Comparison of ENCODE assay signal across 20 cellular contexts in genomic region chr9:97688654-97689053, GRCh38. TPM values are rescaled to one million over a fixed set of nuclear protein-coding genes. Genes with fewer than 3 reads are reported as not detected.
A peak's percentile ranks its signal among the peaks of the same experiment; 100 is the strongest.
DNase-seq lines count a peak whose midpoint lies in the region; ATAC-seq and TF ChIP-seq lines count a peak whose summit lies in the region.
"Had no signal": no experiment of that assay in that cellular context is flagged by ENCODE, and none has a peak within 500 bp of the region (broad histone marks: within the 10 kb centered on the region; RNA-seq: fewer than 3 reads in every experiment).

No MANE protein-coding gene starts in this region.

- no peaks in the 10 kb centered on the region for H3K27me3 ChIP-seq in upper lobe of right lung
- H3K27me3 ChIP-seq: MG63, Peyer's patch had no signal

- no peak overlapping the region for H3K4me3 Mint-ChIP-seq in activated naive CD4-positive, alpha-beta T cell treated with anti-CD3 and anti-CD28 coated beads, Interleukin-2, amount 50 U/mL, for 24 hours
- H3K4me3 Mint-ChIP-seq in activated T-helper 17 cell treated with anti-CD3 and anti-CD28 coated beads, Interleukin-2, amount 50 U/mL, for 72 hours = no peak overlapping the region
- H3K4me3 Mint-ChIP-seq: CD8-positive, alpha-beta memory T cell; HFFc6 had no signal

- H3K36me3 ChIP-seq in upper lobe of right lung = peaks cover 93% of the 10 kb centered on the region

- no peaks in the 10 kb centered on the region for H3K27me3 Mint-ChIP-seq in activated naive CD4-positive, alpha-beta T cell treated with anti-CD3 and anti-CD28 coated beads, Interleukin-2, amount 50 U/mL, for 24 hours
- H3K27me3 Mint-ChIP-seq in activated T-helper 17 cell treated with anti-CD3 and anti-CD28 coated beads, Interleukin-2, amount 50 U/mL, for 72 hours = no peaks in the 10 kb centered on the region
- H3K27me3 Mint-ChIP-seq: CD8-positive, alpha-beta memory T cell had no signal

- no peak for ATAC-seq in activated T-helper 17 cell treated with anti-CD3 and anti-CD28 coated beads, Interleukin-2, amount 50 U/mL, for 72 hours (replicated peaks)
- ATAC-seq in left lobe of liver (peak; percentile 67), upper lobe of right lung (peak; percentile 15), GM18519 (IDR thresholded peaks at IDR 0.05; ENCODE audit: low FRiP score, unreplicated experiment) (no peak)
- ATAC-seq: GM12878 had no signal

- no peak for TF ChIP-seq CTCF in upper lobe of right lung (IDR thresholded peaks at IDR 0.05)

- peaks cover 11% of the 10 kb centered on the region for H3K36me3 Mint-ChIP-seq in activated naive CD4-positive, alpha-beta T cell treated with anti-CD3 and anti-CD28 coated beads, Interleukin-2, amount 50 U/mL, for 24 hours
- H3K36me3 Mint-ChIP-seq in activated T-helper 17 cell treated with anti-CD3 and anti-CD28 coated beads, Interleukin-2, amount 50 U/mL, for 72 hours (ENCODE audit: low read depth) = peaks cover 98% of the 10 kb centered on the region

- H3K9me3 Mint-ChIP-seq in activated naive CD4-positive, alpha-beta T cell treated with anti-CD3 and anti-CD28 coated beads, Interleukin-2, amount 50 U/mL, for 24 hours = no peaks in the 10 kb centered on the region
- H3K9me3 Mint-ChIP-seq in activated T-helper 17 cell treated with anti-CD3 and anti-CD28 coated beads, Interleukin-2, amount 50 U/mL, for 72 hours = no peaks in the 10 kb centered on the region
- H3K9me3 Mint-ChIP-seq: CD8-positive, alpha-beta memory T cell; HFFc6 had no signal

- peaks cover 3% of the 10 kb centered on the region for H3K4me1 ChIP-seq in upper lobe of right lung

- no peaks in the 10 kb centered on the region for H3K9me3 ChIP-seq in upper lobe of right lung
- H3K9me3 ChIP-seq: MG63, Peyer's patch had no signal

- intact Hi-C loops in upper lobe of right lung (cut with DNase I) = no loop called here

- H3K4me3 ChIP-seq in upper lobe of right lung = no peak overlapping the region
- H3K4me3 ChIP-seq: GM12878, MG63, Peyer's patch had no signal

- no peak overlapping the region for H3K27ac ChIP-seq in upper lobe of right lung

- DNase-seq in activated naive CD4-positive, alpha-beta T cell (lab: John Stamatoyannopoulos, UW) = no peak
- no peak for DNase-seq in left lobe of liver (ENCODE audit: low spot score)
- no peak for DNase-seq in upper lobe of right lung
- no peak for DNase-seq in foreskin melanocyte
- DNase-seq in iPS-NIHi7 (ENCODE audit: extremely low spot score) = no peak
- DNase-seq: CD8-positive, alpha-beta memory T cell; GDM1; HFFc6; Karpas-422; MG63; NCI-H1092; NCI-H146; NCI-H2081; NCI-H510A treated with DMSO at 0.1 percent for 48 hours; Peyer's patch; Right ventricle myocardium superior had no signal

- H3K4me1 Mint-ChIP-seq in activated naive CD4-positive, alpha-beta T cell treated with anti-CD3 and anti-CD28 coated beads, Interleukin-2, amount 50 U/mL, for 24 hours = peaks cover 36% of the 10 kb centered on the region
- peaks cover 6% of the 10 kb centered on the region for H3K4me1 Mint-ChIP-seq in activated T-helper 17 cell treated with anti-CD3 and anti-CD28 coated beads, Interleukin-2, amount 50 U/mL, for 72 hours

- peak overlapping the region; percentile 65 for H3K27ac Mint-ChIP-seq in activated naive CD4-positive, alpha-beta T cell treated with anti-CD3 and anti-CD28 coated beads, Interleukin-2, amount 50 U/mL, for 24 hours
- H3K27ac Mint-ChIP-seq in activated T-helper 17 cell treated with anti-CD3 and anti-CD28 coated beads, Interleukin-2, amount 50 U/mL, for 72 hours = peak overlapping the region; percentile 17
- H3K27ac Mint-ChIP-seq: HFFc6 had no signal

RNA-seq across cellular contexts. Expression of gene XPA, which starts 8.5 kb away (rescaled TPM):
- 10 to 100 TPM; 14.0 to 16.6 TPM for total RNA-seq in activated T-helper 17 cell treated with anti-CD3 and anti-CD28 coated beads, Interleukin-2, amount 50 U/mL, for 72 hours
- 8.0 TPM for total RNA-seq in left lobe of liver
- total RNA-seq in upper lobe of right lung = 11.2 TPM

RNA-seq across cellular contexts. Expression of gene NCBP1, which starts 55.0 kb away (rescaled TPM):
- total RNA-seq in activated T-helper 17 cell treated with anti-CD3 and anti-CD28 coated beads, Interleukin-2, amount 50 U/mL, for 72 hours = 10 to 100 TPM; 33.5 to 47.7 TPM
- total RNA-seq in left lobe of liver = 15.5 TPM
- total RNA-seq in upper lobe of right lung = 25.4 TPM

RNA-seq across cellular contexts. Expression of gene TSTD2, which starts 55.5 kb away (rescaled TPM):
- 10 to 100 TPM; 11.6 to 13.5 TPM for total RNA-seq in activated T-helper 17 cell treated with anti-CD3 and anti-CD28 coated beads, Interleukin-2, amount 50 U/mL, for 72 hours
- total RNA-seq in left lobe of liver = 8.1 TPM
- total RNA-seq in upper lobe of right lung = 20.0 TPM

Comparison
In these comparisons a context has a peak if more than half of its experiments do, and no peak if none do; other contexts are left out.
1. ATAC-seq: peak in left lobe of liver (single experiment) and upper lobe of right lung (single experiment); none in activated T-helper 17 cell treated with anti-CD3 and anti-CD28 coated beads, Interleukin-2, amount 50 U/mL, for 72 hours (single experiment) and GM18519 (single experiment).